Comparison of ENCODE assay signal across 1 cellular context in the genomic region with DNA sequence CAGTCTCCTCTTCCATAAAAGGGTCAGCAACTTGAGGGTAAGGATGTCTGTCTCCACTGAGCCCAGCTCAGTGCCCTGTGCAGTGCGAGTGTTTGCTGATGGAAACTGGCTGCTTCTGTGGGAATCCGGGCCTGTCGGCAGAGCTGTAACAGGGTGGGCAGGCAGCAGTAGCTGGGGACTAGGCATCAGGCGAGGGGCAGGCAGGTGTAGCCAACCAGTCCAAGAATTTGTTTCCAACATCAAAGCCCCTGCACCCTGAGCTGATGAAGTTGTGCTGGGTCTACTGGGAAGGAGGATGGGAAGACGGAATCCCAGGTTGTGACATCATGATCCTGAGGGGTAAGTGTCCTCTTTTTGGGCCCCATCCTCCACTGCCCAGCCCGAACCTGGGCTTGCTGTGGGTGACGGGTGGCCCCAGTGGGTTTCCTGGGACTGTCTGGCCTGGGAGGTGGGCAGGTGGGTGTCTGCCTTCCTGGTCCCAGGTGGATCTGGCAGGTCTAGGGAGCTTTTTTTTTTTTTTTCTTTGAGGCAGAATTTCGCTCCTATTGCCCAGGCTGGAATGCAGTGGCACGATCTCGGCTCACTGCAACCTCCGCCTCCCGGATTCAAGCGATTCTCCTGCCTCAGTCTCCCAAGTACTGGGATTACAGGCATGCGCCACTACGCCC.
TF ChIP-seq lines count a peak whose summit lies in the region.

No MANE protein-coding gene starts in this region.

TF ChIP-seq in GM23338, 12 proteins besides CTCF, POLR2A, EP300 and RAD21 (continued from another document):
- TF ChIP-seq, protein P1, sequence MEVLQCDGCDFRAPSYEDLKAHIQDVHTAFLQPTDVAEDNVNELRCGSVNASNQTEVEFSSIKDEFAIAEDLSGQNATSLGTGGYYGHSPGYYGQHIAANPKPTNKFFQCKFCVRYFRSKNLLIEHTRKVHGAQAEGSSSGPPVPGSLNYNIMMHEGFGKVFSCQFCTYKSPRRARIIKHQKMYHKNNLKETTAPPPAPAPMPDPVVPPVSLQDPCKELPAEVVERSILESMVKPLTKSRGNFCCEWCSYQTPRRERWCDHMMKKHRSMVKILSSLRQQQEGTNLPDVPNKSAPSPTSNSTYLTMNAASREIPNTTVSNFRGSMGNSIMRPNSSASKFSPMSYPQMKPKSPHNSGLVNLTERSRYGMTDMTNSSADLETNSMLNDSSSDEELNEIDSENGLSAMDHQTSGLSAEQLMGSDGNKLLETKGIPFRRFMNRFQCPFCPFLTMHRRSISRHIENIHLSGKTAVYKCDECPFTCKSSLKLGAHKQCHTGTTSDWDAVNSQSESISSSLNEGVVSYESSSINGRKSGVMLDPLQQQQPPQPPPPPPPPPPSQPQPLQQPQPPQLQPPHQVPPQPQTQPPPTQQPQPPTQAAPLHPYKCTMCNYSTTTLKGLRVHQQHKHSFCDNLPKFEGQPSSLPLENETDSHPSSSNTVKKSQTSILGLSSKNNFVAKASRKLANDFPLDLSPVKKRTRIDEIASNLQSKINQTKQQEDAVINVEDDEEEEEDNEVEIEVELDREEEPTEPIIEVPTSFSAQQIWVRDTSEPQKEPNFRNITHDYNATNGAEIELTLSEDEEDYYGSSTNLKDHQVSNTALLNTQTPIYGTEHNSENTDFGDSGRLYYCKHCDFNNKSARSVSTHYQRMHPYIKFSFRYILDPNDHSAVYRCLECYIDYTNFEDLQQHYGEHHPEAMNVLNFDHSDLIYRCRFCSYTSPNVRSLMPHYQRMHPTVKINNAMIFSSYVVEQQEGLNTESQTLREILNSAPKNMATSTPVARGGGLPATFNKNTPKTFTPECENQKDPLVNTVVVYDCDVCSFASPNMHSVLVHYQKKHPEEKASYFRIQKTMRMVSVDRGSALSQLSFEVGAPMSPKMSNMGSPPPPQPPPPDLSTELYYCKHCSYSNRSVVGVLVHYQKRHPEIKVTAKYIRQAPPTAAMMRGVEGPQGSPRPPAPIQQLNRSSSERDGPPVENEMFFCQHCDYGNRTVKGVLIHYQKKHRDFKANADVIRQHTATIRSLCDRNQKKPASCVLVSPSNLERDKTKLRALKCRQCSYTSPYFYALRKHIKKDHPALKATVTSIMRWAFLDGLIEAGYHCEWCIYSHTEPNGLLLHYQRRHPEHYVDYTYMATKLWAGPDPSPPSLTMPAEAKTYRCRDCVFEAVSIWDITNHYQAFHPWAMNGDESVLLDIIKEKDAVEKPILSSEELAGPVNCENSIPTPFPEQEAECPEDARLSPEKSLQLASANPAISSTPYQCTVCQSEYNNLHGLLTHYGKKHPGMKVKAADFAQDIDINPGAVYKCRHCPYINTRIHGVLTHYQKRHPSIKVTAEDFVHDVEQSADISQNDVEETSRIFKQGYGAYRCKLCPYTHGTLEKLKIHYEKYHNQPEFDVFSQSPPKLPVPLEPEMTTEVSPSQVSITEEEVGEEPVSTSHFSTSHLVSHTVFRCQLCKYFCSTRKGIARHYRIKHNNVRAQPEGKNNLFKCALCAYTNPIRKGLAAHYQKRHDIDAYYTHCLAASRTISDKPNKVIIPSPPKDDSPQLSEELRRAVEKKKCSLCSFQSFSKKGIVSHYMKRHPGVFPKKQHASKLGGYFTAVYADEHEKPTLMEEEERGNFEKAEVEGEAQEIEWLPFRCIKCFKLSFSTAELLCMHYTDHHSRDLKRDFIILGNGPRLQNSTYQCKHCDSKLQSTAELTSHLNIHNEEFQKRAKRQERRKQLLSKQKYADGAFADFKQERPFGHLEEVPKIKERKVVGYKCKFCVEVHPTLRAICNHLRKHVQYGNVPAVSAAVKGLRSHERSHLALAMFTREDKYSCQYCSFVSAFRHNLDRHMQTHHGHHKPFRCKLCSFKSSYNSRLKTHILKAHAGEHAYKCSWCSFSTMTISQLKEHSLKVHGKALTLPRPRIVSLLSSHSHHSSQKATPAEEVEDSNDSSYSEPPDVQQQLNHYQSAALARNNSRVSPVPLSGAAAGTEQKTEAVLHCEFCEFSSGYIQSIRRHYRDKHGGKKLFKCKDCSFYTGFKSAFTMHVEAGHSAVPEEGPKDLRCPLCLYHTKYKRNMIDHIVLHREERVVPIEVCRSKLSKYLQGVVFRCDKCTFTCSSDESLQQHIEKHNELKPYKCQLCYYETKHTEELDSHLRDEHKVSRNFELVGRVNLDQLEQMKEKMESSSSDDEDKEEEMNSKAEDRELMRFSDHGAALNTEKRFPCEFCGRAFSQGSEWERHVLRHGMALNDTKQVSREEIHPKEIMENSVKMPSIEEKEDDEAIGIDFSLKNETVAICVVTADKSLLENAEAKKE (CRISPR knock-in tag; IDR thresholded peaks at IDR 0.05), result no peak
- TF ChIP-seq CREB1 (CRISPR knock-in tag; IDR thresholded peaks at IDR 0.05; ENCODE audit: low read depth) (no peak), ETS1 (IDR thresholded peaks at IDR 0.05) (no peak), STAT1 (IDR thresholded peaks at IDR 0.05; ENCODE audit: unreplicated experiment) (no peak), EZH2phosphoT487 (IDR thresholded peaks at IDR 0.05; ENCODE audit: unreplicated experiment) (no peak), REST (IDR thresholded peaks at IDR 0.05; ENCODE audit: unreplicated experiment) (no peak), ZNF331 (CRISPR knock-in tag; IDR thresholded peaks at IDR 0.05; ENCODE audit: low read depth) (no peak), JUNB (IDR thresholded peaks at IDR 0.05; ENCODE audit: unreplicated experiment) (no peak)
TF ChIP-seq in GM23338: peak in this region for 0.
